Comparison of ENCODE assay signal across 19 cellular contexts in the genomic region with DNA sequence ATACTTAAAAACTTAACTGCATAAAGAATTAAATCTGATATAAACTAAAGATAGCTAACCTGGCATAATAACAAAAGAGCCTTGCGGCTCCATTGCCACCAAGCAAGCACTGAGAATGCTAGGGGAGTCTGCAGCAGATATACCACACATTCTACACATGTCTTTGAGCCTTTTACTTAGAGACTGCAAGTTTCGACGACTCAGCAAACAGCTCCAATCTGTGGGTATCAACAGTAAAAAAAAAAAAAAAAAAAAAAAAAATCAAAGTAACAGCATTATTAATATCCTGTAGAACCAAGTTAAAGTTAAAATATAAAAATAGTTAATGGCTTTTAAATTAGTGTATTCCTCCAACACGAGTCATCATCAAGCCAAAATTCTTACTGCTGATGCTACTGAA. TPM values are rescaled to one million over a fixed set of nuclear protein-coding genes. Genes with fewer than 3 reads are reported as not detected.
DNase-seq lines count a peak whose midpoint lies in the region; ATAC-seq, FAIRE-seq and TF ChIP-seq lines count a peak whose summit lies in the region.
"Had no signal": no experiment of that assay in that cellular context is flagged by ENCODE, and none has a peak within 500 bp of the region (broad histone marks: within the 10 kb centered on the region; RNA-seq: fewer than 3 reads in every experiment).

No MANE protein-coding gene starts in this region.

- H2AFZ ChIP-seq in GM23248: no peak overlapping the region
- H2AFZ ChIP-seq in GM12878 (ENCODE audit: control insufficient read depth, low read depth, low read length): no peak overlapping the region
- no peak overlapping the region for H2AFZ ChIP-seq in osteoblast (ENCODE audit: low read length)
- H2AFZ ChIP-seq: GM23338 had no signal

- WGBS in A549 (ENCODE audit: missing lambda C conversion rate): 86% methylated on average over 4 of the region's 4 CpGs
- WGBS in GM23248 (ENCODE audit: low coverage in 1 of 2, low lambda C conversion rate in 2 of 2, missing lambda C conversion rate in 2 of 2), 2 experiments: 73 to 78% methylated on average over 4 of the region's 4 CpGs
- 90% methylated on average over 4 of the region's 4 CpGs for WGBS in GM12878 (ENCODE audit: insufficient coverage, insufficient replicate concordance, low lambda C conversion rate, missing lambda C conversion rate)

- no peaks in the 10 kb centered on the region for H3K27me3 ChIP-seq in GM23248 (replicated peaks; ENCODE audit: insufficient read depth)
- H3K27me3 ChIP-seq in GM12878 (replicated peaks in 1 of 2; ENCODE audit: control insufficient read depth in 2 of 2, insufficient read depth in 2 of 2, low read length in 1 of 2): no peaks in the 10 kb centered on the region
- no peaks in the 10 kb centered on the region for H3K27me3 ChIP-seq in osteoblast (ENCODE audit: insufficient read depth, low read length)
- H3K27me3 ChIP-seq in tibial artery: no peaks in the 10 kb centered on the region

- TF ChIP-seq EP300 in A549 (IDR thresholded peaks at IDR 0.05) (no peak), GM12878 (IDR thresholded peaks at IDR 0.05; ENCODE audit: borderline replicate concordance in 1 of 2, control insufficient read depth in 1 of 2, low read depth in 2 of 2, low read length in 2 of 2) (no peak)

- TF ChIP-seq CTCF in A549 (IDR thresholded peaks at IDR 0.05) (no peak), GM12878 (IDR thresholded peaks at IDR 0.05 in 2 of 3, conservative IDR thresholded peaks at IDR 0.05 in 1 of 3; ENCODE audit: control insufficient read depth in 2 of 3, extremely low read depth in 1 of 3, insufficient read depth in 1 of 3, low read depth in 3 of 3, low read length in 3 of 3) (no peak), osteoblast (IDR thresholded peaks at IDR 0.05; ENCODE audit: extremely low read depth, low read depth, low read length) (no peak), tibial artery (IDR thresholded peaks at IDR 0.05) (no peak)

- no peak for ATAC-seq in A549
- no peak for ATAC-seq in GM12878
- ATAC-seq in HG03520 (IDR thresholded peaks at IDR 0.05; ENCODE audit: unreplicated experiment): no peak
- ATAC-seq: GM23338 had no signal

- H3K79me2 ChIP-seq in GM23248 (ENCODE audit: insufficient read depth) (peaks cover 7% of the 10 kb centered on the region; the same call in 1 of the 2 replicates), GM12878 (ENCODE audit: control insufficient read depth, insufficient read depth, low read length) (no peaks in the 10 kb centered on the region), osteoblast (ENCODE audit: insufficient read depth, low read length) (peaks cover 2% of the 10 kb centered on the region)

- no peak overlapping the region for H3K9ac ChIP-seq in GM23248
- no peak overlapping the region for H3K9ac ChIP-seq in GM12878 (ENCODE audit: control insufficient read depth, insufficient read depth, low read length)

- TF ChIP-seq POLR2A in A549 (IDR thresholded peaks at IDR 0.05; ENCODE audit: low read length) (no peak), GM12878 (IDR thresholded peaks at IDR 0.05; ENCODE audit: low read depth, low read length) (no peak)

- H3K27ac ChIP-seq in A549: no peak overlapping the region
- H3K27ac ChIP-seq in GM23248: no peak overlapping the region
- H3K27ac ChIP-seq in GM12878 (ENCODE audit: control insufficient read depth, insufficient read depth): no peak overlapping the region
- no peak overlapping the region for H3K27ac ChIP-seq in osteoblast (ENCODE audit: low read depth, low read length)
- no peak overlapping the region for H3K27ac ChIP-seq in tibial artery

- intact Hi-C loops in GM12878 (cut with micrococcal nuclease; ENCODE audit: unreplicated experiment) (no loop called here), tibial artery (cut with DNase I; ENCODE audit: low total_unique reads) (loop anchor here (10.0 kb wide), 1 partner anchor 79 kb away; no protein-coding TSS in a partner anchor)

- FAIRE-seq in A549 (lab: Jason Lieb, UNC) (no peak), GM12878 (lab: Jason Lieb, UNC) (peak; percentile 35)
- FAIRE-seq: G401.6, GM19239 had no signal

- DNase-seq in A549 (ENCODE audit: low read depth in 1 of 2, low spot score in 1 of 2) (no peak), GM23248 (peak; percentile 3), GM12878 (ENCODE audit: low read depth, low spot score) (no peak), osteoblast (ENCODE audit: insufficient read length, low spot score, missing footprints) (peak; percentile 9), NCI-H526 treated with DMSO at 0.1 percent for 48 hours (lab: John Stamatoyannopoulos, UW) (no peak), tibial artery (no peak)
- DNase-seq: 8988T; C1 segment of cervical spinal cord; Calu3; CD4-positive, alpha-beta memory T cell; COR-L47; DMS53; DMS79 treated with DMSO at 0.1 percent for 48 hours; HFFc6 had no signal

- CTCF ChIA-PET in A549 (lab: Yijun Ruan, JAX) (no interaction called here), GM12878 (lab: Yijun Ruan, JAX) (interaction anchor here (0.9 to 1.2 kb wide), 2 partner anchors 15 to 154 kb away, joined by 3 read pairs; no protein-coding TSS in a partner anchor)

- RAD21 ChIA-PET in GM12878 (lab: Charles Lee; ENCODE audit: unreplicated experiment): interaction anchor here (0.6 kb wide), 1 partner anchor 33 kb away, joined by 3 read pairs; no protein-coding TSS in a partner anchor

- POLR2A ChIA-PET in A549 (lab: Yijun Ruan, JAX): no interaction called here
- POLR2A ChIA-PET in GM12878 (lab: Charles Lee): interaction anchor here (0.6 kb wide), 2 partner anchors 191 to 388 kb away, joined by 3 to 4 read pairs; no protein-coding TSS in a partner anchor

- BruUV-seq in GM12878 (replicated peaks; lab: Mats Ljungman, UMichigan): no TSS peak

- H4K20me1 ChIP-seq in GM23248 (ENCODE audit: insufficient read depth) (no peaks in the 10 kb centered on the region), GM12878 (ENCODE audit: control insufficient read depth, insufficient read depth) (no peaks in the 10 kb centered on the region), osteoblast (ENCODE audit: insufficient read depth, low read length) (no peaks in the 10 kb centered on the region)

- no peaks in the 10 kb centered on the region for H3F3A ChIP-seq in GM23248 (ENCODE audit: insufficient read depth)

- H3K4me3 ChIP-seq in A549: no peak overlapping the region
- H3K4me3 ChIP-seq in GM23248: no peak overlapping the region
- no peak overlapping the region for H3K4me3 ChIP-seq in GM12878
- H3K4me3 ChIP-seq in osteoblast (ENCODE audit: insufficient read depth, low read length): no peak overlapping the region
- H3K4me3 ChIP-seq in tibial artery: no peak overlapping the region
- H3K4me3 ChIP-seq: GM23338, HAP-1 had no signal

- no peak for TF ChIP-seq RAD21 in A549 (conservative IDR thresholded peaks at IDR 0.05 in 1 of 2, IDR thresholded peaks at IDR 0.05 in 1 of 2)
- TF ChIP-seq RAD21 in GM12878 (IDR thresholded peaks at IDR 0.05; ENCODE audit: insufficient read depth, low read depth, low read length): no peak

- no peak overlapping the region for H3K4me2 ChIP-seq in A549
- H3K4me2 ChIP-seq in GM23248 (ENCODE audit: unreplicated experiment): no peak overlapping the region
- H3K4me2 ChIP-seq in GM12878 (ENCODE audit: control insufficient read depth, insufficient read depth): no peak overlapping the region
- H3K4me2 ChIP-seq in osteoblast (ENCODE audit: insufficient read depth, low read length): no peak overlapping the region
- H3K4me2 ChIP-seq: GM23338 had no signal

- SMC1A ChIA-PET in GM12878 (lab: Charles Lee; ENCODE audit: uncharacterized antibody, unreplicated experiment): interaction anchor here (0.6 to 1.2 kb wide), 3 partner anchors 8 to 154 kb away, joined by 3 to 5 read pairs (median 3); no protein-coding TSS in a partner anchor

- H3K4me1 ChIP-seq in A549: no peaks in the 10 kb centered on the region
- H3K4me1 ChIP-seq in GM23248 (ENCODE audit: insufficient read depth): no peaks in the 10 kb centered on the region
- H3K4me1 ChIP-seq in GM12878 (ENCODE audit: control insufficient read depth, insufficient read depth, low read length): no peaks in the 10 kb centered on the region
- no peaks in the 10 kb centered on the region for H3K4me1 ChIP-seq in osteoblast (ENCODE audit: insufficient read depth, low read length)
- no peaks in the 10 kb centered on the region for H3K4me1 ChIP-seq in tibial artery
- H3K4me1 ChIP-seq: HAP-1 had no signal

- H3K9me3 ChIP-seq in A549: no peaks in the 10 kb centered on the region
- H3K9me3 ChIP-seq in GM23248 (ENCODE audit: low read depth): no peaks in the 10 kb centered on the region
- no peaks in the 10 kb centered on the region for H3K9me3 ChIP-seq in GM12878 (replicated peaks; ENCODE audit: control insufficient read depth, insufficient read depth, low read length)
- no peaks in the 10 kb centered on the region for H3K9me3 ChIP-seq in osteoblast (ENCODE audit: low read depth, low read length)
- no peaks in the 10 kb centered on the region for H3K9me3 ChIP-seq in tibial artery
- H3K9me3 ChIP-seq: HAP-1 had no signal

- peaks cover 55% of the 10 kb centered on the region for H3K36me3 ChIP-seq in GM23248 (ENCODE audit: low read depth)
- peaks cover 4 to 26% of the 10 kb centered on the region in 2 experiments for H3K36me3 ChIP-seq in GM12878 (ENCODE audit: control insufficient read depth in 2 of 2, insufficient read depth in 2 of 2, low read length in 1 of 2)
- H3K36me3 ChIP-seq in osteoblast (ENCODE audit: insufficient read depth, low read length): peaks cover 66% of the 10 kb centered on the region
- H3K36me3 ChIP-seq in tibial artery: peaks cover 81 to 94% (median 82%) of the 10 kb centered on the region in 3 donors

- H3K9me2 ChIP-seq in GM23248 (ENCODE audit: insufficient read depth): no peaks in the 10 kb centered on the region

- in situ Hi-C loops in GM23248 (cut with MboI): no loop called here
- in situ Hi-C loops in GM12878 (cut with MboI): no loop called here

RNA-seq across cellular contexts. Expression of gene INTS2, which starts 27.8 kb away (rescaled TPM):
- 33.9 and 35.0 TPM in 2 replicates for polyA plus RNA-seq in A549 (2011; rRNA removed)
- polyA plus RNA-seq in A549 (2012; cell fraction: cytosol; rRNA removed): 5.2 and 5.8 TPM in 2 replicates
- 8.5 and 13.6 TPM in 2 replicates for polyA plus RNA-seq in A549 (2012; cell fraction: nucleus; rRNA removed)
- polyA plus RNA-seq in A549 (2017; fragmentation: RNase III; extraction: RNeasy Plus Mini Kit Qiagen cat#74134 plus additional on column Dnase treatment): 12.5 to 14.0 TPM (median 12.7 TPM) in 3 replicates
- polyA minus RNA-seq in A549 (2011; rRNA and poly(A)+ RNA removed): 40.2 and 44.4 TPM in 2 replicates
- 7.8 and 10.5 TPM in 2 replicates for total RNA-seq in GM23248 (2014; rRNA removed; shearing (Covaris generic))
- 2.9 and 3.2 TPM in 2 replicates for polyA plus RNA-seq in GM23248 (2016; fragmentation: Nextera tagmentation; extraction: Ambion mirVana)
- 105 and 107 TPM in 2 replicates for total RNA-seq in GM12878 (2013; cell fraction: nucleolus; rRNA removed)
- total RNA-seq in GM12878 (2014; rRNA removed): 17.7 and 22.7 TPM in 2 replicates
- 17.0 and 17.7 TPM in 2 replicates for total RNA-seq in GM12878 (2014; rRNA removed; fragmentation: Illumina TruSeq; extraction: Trizol)
- 14.7 and 16.7 TPM in 2 replicates for total RNA-seq in GM12878 (2021)
- polyA plus RNA-seq in GM12878 (2011; ENCODE audit: low read depth): 4.4 TPM
- 22.2 and 29.6 TPM in 2 replicates for polyA plus RNA-seq in GM12878 (2011; rRNA removed)
- 9.5 and 11.0 TPM in 2 replicates for polyA plus RNA-seq in GM12878 (2011; cell fraction: cytosol; rRNA removed)
- polyA plus RNA-seq in GM12878 (2011; cell fraction: nucleus; rRNA removed): 15.2 and 18.8 TPM in 2 replicates
- 5.6 and 8.2 TPM in 2 replicates for polyA plus RNA-seq in GM12878 (2012)
- polyA plus RNA-seq in GM12878 (2014; fragmentation: Illumina TruSeq; extraction: Trizol): 13.2 and 16.1 TPM in 2 replicates
- polyA plus RNA-seq in GM12878 (2014; fragmentation: Nextera tagmentation; extraction: Ambion mirVana): 1 to 10 TPM; 2.8 to 4.2 TPM
- 8.3 and 9.2 TPM in 2 replicates for polyA plus RNA-seq in GM12878 (2014; rRNA removed)
- polyA plus RNA-seq in GM12878 (2016; fragmentation: Nextera tagmentation; extraction: Ambion mirVana): 10 to 100 TPM in 1 of 2 experiments, 1 to 10 TPM in 1; 9.7 to 10.0 TPM
- polyA minus RNA-seq in GM12878 (2011; rRNA and poly(A)+ RNA removed): 40.2 and 48.2 TPM in 2 replicates
- polyA minus RNA-seq in GM12878 (2011; cell fraction: cytosol; rRNA and poly(A)+ RNA removed): 15.0 and 15.6 TPM in 2 replicates
- 18.4 and 21.2 TPM in 2 replicates for polyA minus RNA-seq in GM12878 (2011; cell fraction: nucleus; rRNA and poly(A)+ RNA removed)
- total RNA-seq in osteoblast: 9.8 and 10.6 TPM in 2 replicates

Comparison
In these comparisons a context has a peak if more than half of its experiments do, and no peak if none do; other contexts are left out.
1. DNase-seq: peak in GM23248 (single experiment) and osteoblast (single experiment); none in A549 (0 of 2), GM12878 (single experiment), NCI-H526 treated with DMSO at 0.1 percent for 48 hours (single experiment) and tibial artery (0 of 2).